15 cellular contexts compared by ENCODE assay signal in the genomic region with DNA sequence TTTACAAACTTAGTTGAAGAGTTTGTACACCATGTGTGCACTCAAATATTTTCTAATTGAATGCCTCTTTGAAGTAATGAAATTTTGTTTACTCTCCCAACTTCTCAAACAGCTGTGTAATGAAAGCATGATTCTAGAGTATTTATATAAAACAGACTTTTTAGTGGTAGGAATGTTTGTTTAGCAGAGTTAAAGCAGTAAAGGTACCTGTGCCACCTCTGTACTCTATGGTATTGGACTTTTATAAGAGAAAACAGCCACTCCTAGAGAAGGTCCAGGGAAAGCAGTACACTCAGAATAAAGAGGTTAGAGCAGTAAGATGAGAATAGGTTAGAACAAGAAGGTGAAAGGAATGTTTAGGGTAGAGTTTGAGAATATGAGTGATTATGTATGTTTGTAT.
"Had no signal": no experiment of that assay in that cellular context is flagged by ENCODE, and none has a peak within 500 bp of the region (broad histone marks: within the 10 kb centered on the region; RNA-seq: fewer than 3 reads in every experiment).

No MANE protein-coding gene starts in this region.

- H3K9me3 Mint-ChIP-seq: stimulated activated naive CD8-positive, alpha-beta T cell treated with anti-CD3 and anti-CD28 coated beads, Interleukin-15, amount 100 ng/mL, for 72 hours had no signal

- H3K27ac Mint-ChIP-seq: natural killer cell; progenitor cell of endocrine pancreas; stimulated activated naive CD8-positive, alpha-beta T cell treated with anti-CD3 and anti-CD28 coated beads, Interleukin-15, amount 100 ng/mL, for 72 hours had no signal

- H3K27me3 Mint-ChIP-seq: progenitor cell of endocrine pancreas; stimulated activated naive CD8-positive, alpha-beta T cell treated with anti-CD3 and anti-CD28 coated beads, Interleukin-15, amount 100 ng/mL, for 72 hours had no signal

- H3K9me3 ChIP-seq: tibial nerve, vagina had no signal

- DNase-seq: effector CD4-positive, alpha-beta T cell; natural killer cell; stimulated activated CD4-positive, alpha-beta T cell treated with anti-CD3 and anti-CD28 coated beads, Interleukin-12 subunit alpha, Interleukin-12 subunit beta, amount 100 ng/mL, for 4 hours; stimulated activated CD4-positive, alpha-beta T cell treated with anti-CD3 and anti-CD28 coated beads, Interleukin-1b, Interleukin-23, amount 100 ng/mL, for 48 hours; stimulated activated CD4-positive, alpha-beta T cell treated with anti-CD3 and anti-CD28 coated beads, Interleukin-4, amount 100 ng/mL, for 1 hour; stimulated activated CD8-positive, alpha-beta memory T cell treated with anti-CD3 and anti-CD28 coated beads, Interleukin-4, amount 100 ng/mL, for 48 hours; stimulated activated naive CD4-positive, alpha-beta T cell; stimulated activated naive CD8-positive, alpha-beta T cell treated with anti-CD3 and anti-CD28 coated beads, Interleukin-15, amount 100 ng/mL, for 72 hours had no signal

- H2AFZ ChIP-seq: parathyroid adenoma had no signal

- H3K27ac ChIP-seq: parathyroid adenoma, tibial nerve, vagina had no signal

- H3K36me3 Mint-ChIP-seq: natural killer cell had no signal

- H3K4me3 ChIP-seq: dorsolateral prefrontal cortex, smooth muscle cell, tibial nerve, vagina had no signal

- ATAC-seq: left lobe of liver; natural killer cell; stimulated activated naive CD8-positive, alpha-beta T cell treated with anti-CD3 and anti-CD28 coated beads, Interleukin-15, amount 100 ng/mL, for 72 hours had no signal

- H3K36me3 ChIP-seq: tibial nerve, vagina had no signal

- H3K9ac ChIP-seq: parathyroid adenoma had no signal

- H3K4me1 ChIP-seq: parathyroid adenoma, tibial nerve, vagina had no signal

- H3K79me2 ChIP-seq: parathyroid adenoma had no signal

- H3K4me1 Mint-ChIP-seq: natural killer cell; stimulated activated naive CD8-positive, alpha-beta T cell treated with anti-CD3 and anti-CD28 coated beads, Interleukin-15, amount 100 ng/mL, for 72 hours had no signal

- H3K27me3 ChIP-seq: dorsolateral prefrontal cortex, tibial nerve, vagina had no signal

- H3K4me3 Mint-ChIP-seq: natural killer cell; stimulated activated naive CD8-positive, alpha-beta T cell treated with anti-CD3 and anti-CD28 coated beads, Interleukin-15, amount 100 ng/mL, for 72 hours had no signal
